22 cellular contexts compared by ENCODE assay signal in the genomic region with DNA sequence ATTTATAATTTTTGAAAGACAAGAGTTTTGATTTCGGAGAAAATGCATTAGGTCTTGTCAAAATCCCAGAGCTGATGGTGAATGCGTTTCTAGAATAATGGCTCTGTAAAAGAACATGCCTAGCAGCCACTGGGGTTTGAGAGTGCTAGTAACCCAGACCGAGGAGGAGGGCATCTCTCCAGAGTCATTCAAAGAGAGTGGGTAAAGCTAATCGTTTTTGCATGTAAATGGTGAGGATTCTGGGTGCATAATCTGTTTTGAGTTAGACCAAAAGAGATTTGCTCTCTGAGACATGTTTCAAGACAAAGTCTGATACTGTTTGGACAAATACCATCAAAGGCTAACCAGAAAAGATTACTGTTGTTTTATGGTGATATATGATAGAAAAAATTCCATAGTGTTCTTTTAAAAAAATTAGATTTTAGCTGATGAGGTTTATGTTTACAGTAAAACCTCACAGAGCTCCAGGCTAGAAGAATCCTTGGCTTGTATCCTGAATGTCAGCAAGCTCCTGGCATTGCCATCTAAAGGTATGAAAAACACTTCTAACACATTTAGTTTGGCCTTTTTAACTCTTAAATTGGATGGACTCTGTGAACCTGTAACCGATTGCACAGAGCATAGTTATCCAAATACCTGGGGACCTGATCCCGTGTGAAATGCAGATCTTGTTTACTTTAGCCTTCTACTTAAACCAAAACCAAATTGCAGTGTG.
"Had no signal": no experiment of that assay in that cellular context is flagged by ENCODE, and none has a peak within 500 bp of the region (broad histone marks: within the 10 kb centered on the region; RNA-seq: fewer than 3 reads in every experiment).

No MANE protein-coding gene starts in this region.

- H3K9me3 Mint-ChIP-seq: activated B cell treated with CpG ODN at 0.5 μM for 24 hours; activated CD4-positive, alpha-beta memory T cell treated with anti-CD3 and anti-CD28 coated beads for 36 hours; activated T-helper 1 cell treated with anti-CD3 and anti-CD28 coated beads, Interleukin-12 subunit alpha, Interleukin-12 subunit beta, Interleukin-2, Interleukin-4 antibody, amounts not matched to agents 30 ng/mL and 10 ng/mL and 1 ng/mL, durations not matched to agents 14 hours and 24 hours and 36 hours; central memory CD8-positive, alpha-beta T cell; neural crest cell had no signal

- H3K4me3 Mint-ChIP-seq: activated B cell treated with CpG ODN at 0.5 μM for 24 hours; activated CD4-positive, alpha-beta memory T cell treated with anti-CD3 and anti-CD28 coated beads for 36 hours; activated naive CD8-positive, alpha-beta T cell; activated T-helper 1 cell treated with anti-CD3 and anti-CD28 coated beads, Interleukin-12 subunit alpha, Interleukin-12 subunit beta, Interleukin-2, Interleukin-4 antibody, amounts not matched to agents 30 ng/mL and 10 ng/mL and 1 ng/mL, durations not matched to agents 14 hours and 24 hours and 36 hours; central memory CD8-positive, alpha-beta T cell; neural crest cell had no signal

- H3K36me3 ChIP-seq: esophagus muscularis mucosa, prostate gland, right atrium auricular region, tibial artery, vagina had no signal

- H3K4me3 ChIP-seq: body of pancreas, esophagus muscularis mucosa, prostate gland, right atrium auricular region, tibial artery, vagina had no signal

- H3K27ac ChIP-seq: body of pancreas, esophagus muscularis mucosa, foreskin keratinocyte, right atrium auricular region, tibial artery, vagina had no signal

- H3K36me3 Mint-ChIP-seq: activated CD4-positive, alpha-beta memory T cell treated with anti-CD3 and anti-CD28 coated beads for 36 hours; activated naive CD8-positive, alpha-beta T cell had no signal

- H3K27me3 ChIP-seq: body of pancreas, esophagus muscularis mucosa, foreskin keratinocyte, right atrium auricular region, tibial artery, vagina had no signal

- H3K4me1 ChIP-seq: body of pancreas, foreskin keratinocyte, prostate gland, right atrium auricular region, tibial artery had no signal

- DNase-seq: activated B cell treated with CpG ODN at 0.5 μM for 24 hours; activated CD4-positive, alpha-beta memory T cell treated with anti-CD3 and anti-CD28 coated beads for 36 hours; activated CD4-positive, alpha-beta T cell treated with anti-CD3 and anti-CD28 coated beads for 4 hours; activated T-cell treated with anti-CD3 and anti-CD28 coated beads for 4 hours; amniotic stem cell; body of pancreas; effector CD4-positive, alpha-beta T cell; foreskin keratinocyte; hippocampal formation; kidney; stimulated activated CD4-positive, alpha-beta T cell treated with anti-CD3 and anti-CD28 coated beads, Interleukin-2, amount 100 ng/mL, for 24 hours; stimulated activated naive CD8-positive, alpha-beta T cell treated with anti-CD3 and anti-CD28 coated beads, Interleukin-15, Interleukin-2, amounts not matched to agents 100 U/mL and 50 U/mL, for 24 hours; tibial artery had no signal

- H3K4me1 Mint-ChIP-seq: central memory CD8-positive, alpha-beta T cell had no signal

- H3K27me3 Mint-ChIP-seq: activated CD4-positive, alpha-beta memory T cell treated with anti-CD3 and anti-CD28 coated beads for 36 hours had no signal

- H3K9me3 ChIP-seq: body of pancreas, esophagus muscularis mucosa, prostate gland, right atrium auricular region, tibial artery, vagina had no signal

- ATAC-seq: body of pancreas; foreskin keratinocyte; left lobe of liver; stimulated activated naive CD8-positive, alpha-beta T cell treated with anti-CD3 and anti-CD28 coated beads, Interleukin-15, Interleukin-2, amounts not matched to agents 100 U/mL and 50 U/mL, for 24 hours had no signal

- H3K27ac Mint-ChIP-seq: activated B cell treated with CpG ODN at 0.5 μM for 24 hours; activated CD4-positive, alpha-beta memory T cell treated with anti-CD3 and anti-CD28 coated beads for 36 hours; activated naive CD8-positive, alpha-beta T cell had no signal
